8 cellular contexts compared by ENCODE assay signal in genomic region chr2:158970522-158970855, GRCh38. TPM values are rescaled to one million over a fixed set of nuclear protein-coding genes. Genes with fewer than 3 reads are reported as not detected.
DNase-seq lines count a peak whose midpoint lies in the region; ATAC-seq and TF ChIP-seq lines count a peak whose summit lies in the region.

No MANE protein-coding gene starts in this region.

- H4K8ac ChIP-seq in mesenchymal stem cell (ENCODE audit: low read length): no peak overlapping the region

- 53% methylated on average over 2 of the region's 2 CpGs for WGBS in mesenchymal stem cell

- H3K14ac ChIP-seq in mesenchymal stem cell (ENCODE audit: low read length in 2 of 2): no peak overlapping the region

- H2BK12ac ChIP-seq in mesenchymal stem cell (ENCODE audit: low read length in 2 of 2): no peak overlapping the region

- H3K36me3 ChIP-seq in breast epithelium (no peaks in the 10 kb centered on the region), mesenchymal stem cell (ENCODE audit: control insufficient read depth in 1 of 2, insufficient read depth in 2 of 2, low read depth in 1 of 2, low read length in 2 of 2) (no peaks in the 10 kb centered on the region), upper lobe of right lung (no peaks in the 10 kb centered on the region)

- H3K27me3 ChIP-seq in breast epithelium (no peaks in the 10 kb centered on the region), mesenchymal stem cell (ENCODE audit: control insufficient read depth in 1 of 2, insufficient read depth in 1 of 2, low read length in 2 of 2) (no peaks in the 10 kb centered on the region), upper lobe of right lung (no peaks in the 10 kb centered on the region)

- no peak for ATAC-seq in activated naive CD8-positive, alpha-beta T cell treated with anti-CD3 and anti-CD28 coated beads, Interleukin-2, amount 50 U/mL, for 24 hours
- no peak for ATAC-seq in upper lobe of right lung
- no peak for ATAC-seq in HG02642 (IDR thresholded peaks at IDR 0.05; ENCODE audit: poor library complexity, unreplicated experiment)
- ATAC-seq in HG03457 (IDR thresholded peaks at IDR 0.05; ENCODE audit: unreplicated experiment): no peak

- no peaks in the 10 kb centered on the region for H3K36me3 Mint-ChIP-seq in activated naive CD8-positive, alpha-beta T cell
- H3K36me3 Mint-ChIP-seq in activated naive CD8-positive, alpha-beta T cell treated with anti-CD3 and anti-CD28 coated beads, Interleukin-2, amount 50 U/mL, for 24 hours (ENCODE audit: low read depth): no peaks in the 10 kb centered on the region

- no peak overlapping the region for H2AFZ ChIP-seq in mesenchymal stem cell (ENCODE audit: low read depth, low read length)

- H2BK120ac ChIP-seq in mesenchymal stem cell (ENCODE audit: low read depth, low read length): no peak overlapping the region

- H2AK5ac ChIP-seq in mesenchymal stem cell (ENCODE audit: low read length, severe bottlenecking): no peak overlapping the region

- H3K4me1 Mint-ChIP-seq in activated naive CD8-positive, alpha-beta T cell (ENCODE audit: low read depth): peaks cover 15% of the 10 kb centered on the region
- peaks cover 14% of the 10 kb centered on the region for H3K4me1 Mint-ChIP-seq in activated naive CD8-positive, alpha-beta T cell treated with anti-CD3 and anti-CD28 coated beads, Interleukin-2, amount 50 U/mL, for 24 hours

- peak overlapping the region; percentile 53 for H3K4me2 ChIP-seq in mesenchymal stem cell (ENCODE audit: low read length, poor library complexity, severe bottlenecking)

- no peak overlapping the region for H3K18ac ChIP-seq in mesenchymal stem cell (ENCODE audit: low read depth in 1 of 2, low read length in 2 of 2)

- no peak for DNase-seq in activated naive CD8-positive, alpha-beta T cell treated with anti-CD3 and anti-CD28 coated beads, Interleukin-2, amount 50 U/mL, for 24 hours
- no peak for DNase-seq in breast epithelium (ENCODE audit: low spot score in 2 of 2)
- no peak for DNase-seq in mesenchymal stem cell
- no peak for DNase-seq in upper lobe of right lung
- no peak for DNase-seq in activated effector memory CD4-positive, alpha-beta T cell treated with anti-CD3 and anti-CD28 coated beads, Interleukin-2, amount 50 U/mL, for 16 hours

- H3K79me1 ChIP-seq in mesenchymal stem cell (replicated peaks; ENCODE audit: low read length, poor library complexity, severe bottlenecking): peaks cover 7% of the 10 kb centered on the region

- H3K9me3 ChIP-seq in breast epithelium (no peaks in the 10 kb centered on the region), mesenchymal stem cell (ENCODE audit: control insufficient read depth, low read length) (no peaks in the 10 kb centered on the region), upper lobe of right lung (no peaks in the 10 kb centered on the region)

- no peak overlapping the region for H2BK15ac ChIP-seq in mesenchymal stem cell (ENCODE audit: low read depth, poor library complexity, severe bottlenecking)

- H3K4ac ChIP-seq in mesenchymal stem cell (ENCODE audit: low read depth in 1 of 2, low read length in 2 of 2): peak overlapping the region in 1 of 2 experiments; percentile 20

- TF ChIP-seq CTCF in breast epithelium (IDR thresholded peaks at IDR 0.05) (no peak), upper lobe of right lung (IDR thresholded peaks at IDR 0.05) (no peak)

- H3K9ac ChIP-seq in mesenchymal stem cell (ENCODE audit: low read length): peak overlapping the region; percentile 88

- peak overlapping the region; percentile 80 to 90 (median 81) for H3K4me3 ChIP-seq in breast epithelium
- H3K4me3 ChIP-seq in mesenchymal stem cell (ENCODE audit: insufficient read depth in 1 of 2, low read depth in 1 of 2, low read length in 2 of 2): peak overlapping the region in 1 of 2 experiments; percentile 82
- peak overlapping the region; percentile 77 for H3K4me3 ChIP-seq in upper lobe of right lung

- H3K27ac ChIP-seq in breast epithelium (peak overlapping the region; percentile 92 to 94), mesenchymal stem cell (ENCODE audit: low read length, poor library complexity, severe bottlenecking) (peak overlapping the region; percentile 73), upper lobe of right lung (peak overlapping the region; percentile 89)

- peaks cover 0 to 13% of the 10 kb centered on the region in 2 donors for H3K4me1 ChIP-seq in breast epithelium
- peaks cover 6% of the 10 kb centered on the region for H3K4me1 ChIP-seq in mesenchymal stem cell (ENCODE audit: control insufficient read depth, insufficient read depth, low read depth, low read length)
- peaks cover 40% of the 10 kb centered on the region for H3K4me1 ChIP-seq in upper lobe of right lung

- peaks cover 34% of the 10 kb centered on the region for H3K27me3 Mint-ChIP-seq in activated naive CD8-positive, alpha-beta T cell
- peaks cover 59% of the 10 kb centered on the region for H3K27me3 Mint-ChIP-seq in activated naive CD8-positive, alpha-beta T cell treated with anti-CD3 and anti-CD28 coated beads, Interleukin-2, amount 50 U/mL, for 24 hours

- TF ChIP-seq POLR2A in breast epithelium (IDR thresholded peaks at IDR 0.05): no peak

- H2BK5ac ChIP-seq in mesenchymal stem cell (ENCODE audit: low read depth, low read length, poor library complexity, severe bottlenecking): no peak overlapping the region

- H3K9me3 Mint-ChIP-seq in activated naive CD8-positive, alpha-beta T cell (ENCODE audit: low read depth): no peaks in the 10 kb centered on the region
- H3K9me3 Mint-ChIP-seq in activated naive CD8-positive, alpha-beta T cell treated with anti-CD3 and anti-CD28 coated beads, Interleukin-2, amount 50 U/mL, for 24 hours: no peaks in the 10 kb centered on the region

- H3K4me3 Mint-ChIP-seq in activated naive CD8-positive, alpha-beta T cell: peak overlapping the region; percentile 83
- no peak overlapping the region for H3K4me3 Mint-ChIP-seq in activated naive CD8-positive, alpha-beta T cell treated with anti-CD3 and anti-CD28 coated beads, Interleukin-2, amount 50 U/mL, for 24 hours

- H4K91ac ChIP-seq in mesenchymal stem cell (ENCODE audit: low read length): no peak overlapping the region

- H3K23ac ChIP-seq in mesenchymal stem cell (ENCODE audit: low read length in 2 of 2): no peak overlapping the region

- intact Hi-C loops in breast epithelium (cut with DNase I; ENCODE audit: low total_unique reads) (no loop called here), upper lobe of right lung (cut with DNase I) (no loop called here)

- no peak overlapping the region for H3K27ac Mint-ChIP-seq in activated naive CD8-positive, alpha-beta T cell
- H3K27ac Mint-ChIP-seq in activated naive CD8-positive, alpha-beta T cell treated with anti-CD3 and anti-CD28 coated beads, Interleukin-2, amount 50 U/mL, for 24 hours: no peak overlapping the region

RNA-seq across cellular contexts. Expression of gene TANC1, which starts 2.0 kb away (rescaled TPM):
- total RNA-seq in breast epithelium (10 to 100 TPM; 18.9 to 62.3 (median 58.4) TPM), upper lobe of right lung (60.4 TPM)
- polyA plus RNA-seq in mesenchymal stem cell (2013, experiment 1 of 2): 28.5 TPM
- 26.8 TPM for polyA plus RNA-seq in mesenchymal stem cell (2013, experiment 2 of 2)
